2 cellular contexts compared by ENCODE assay signal in the genomic region with DNA sequence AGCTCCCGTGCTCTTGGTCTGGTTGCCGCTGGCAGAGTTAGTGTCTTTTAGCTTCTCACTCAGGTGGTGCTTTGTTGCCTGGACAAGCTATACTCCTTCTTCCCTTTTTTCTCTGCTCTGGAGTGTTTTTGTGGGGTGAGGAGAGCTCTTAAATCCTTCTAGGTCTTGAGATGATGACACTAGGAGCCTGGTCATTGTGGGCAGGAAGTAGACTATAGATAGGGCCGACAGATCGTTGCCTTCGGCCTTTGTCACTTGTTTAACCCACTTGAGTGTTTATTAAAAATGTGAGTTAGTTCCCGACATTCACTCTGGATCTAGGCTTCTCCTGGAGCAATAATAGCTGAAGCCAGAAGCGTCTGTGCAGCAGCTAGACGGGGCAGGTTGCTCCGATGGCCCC.
TF ChIP-seq lines count a peak whose summit lies in the region.

No MANE protein-coding gene starts in this region.

TF ChIP-seq in K562, 482 proteins besides CTCF, POLR2A, EP300 and RAD21 (continued from another document):
- TF ChIP-seq, protein P1, sequence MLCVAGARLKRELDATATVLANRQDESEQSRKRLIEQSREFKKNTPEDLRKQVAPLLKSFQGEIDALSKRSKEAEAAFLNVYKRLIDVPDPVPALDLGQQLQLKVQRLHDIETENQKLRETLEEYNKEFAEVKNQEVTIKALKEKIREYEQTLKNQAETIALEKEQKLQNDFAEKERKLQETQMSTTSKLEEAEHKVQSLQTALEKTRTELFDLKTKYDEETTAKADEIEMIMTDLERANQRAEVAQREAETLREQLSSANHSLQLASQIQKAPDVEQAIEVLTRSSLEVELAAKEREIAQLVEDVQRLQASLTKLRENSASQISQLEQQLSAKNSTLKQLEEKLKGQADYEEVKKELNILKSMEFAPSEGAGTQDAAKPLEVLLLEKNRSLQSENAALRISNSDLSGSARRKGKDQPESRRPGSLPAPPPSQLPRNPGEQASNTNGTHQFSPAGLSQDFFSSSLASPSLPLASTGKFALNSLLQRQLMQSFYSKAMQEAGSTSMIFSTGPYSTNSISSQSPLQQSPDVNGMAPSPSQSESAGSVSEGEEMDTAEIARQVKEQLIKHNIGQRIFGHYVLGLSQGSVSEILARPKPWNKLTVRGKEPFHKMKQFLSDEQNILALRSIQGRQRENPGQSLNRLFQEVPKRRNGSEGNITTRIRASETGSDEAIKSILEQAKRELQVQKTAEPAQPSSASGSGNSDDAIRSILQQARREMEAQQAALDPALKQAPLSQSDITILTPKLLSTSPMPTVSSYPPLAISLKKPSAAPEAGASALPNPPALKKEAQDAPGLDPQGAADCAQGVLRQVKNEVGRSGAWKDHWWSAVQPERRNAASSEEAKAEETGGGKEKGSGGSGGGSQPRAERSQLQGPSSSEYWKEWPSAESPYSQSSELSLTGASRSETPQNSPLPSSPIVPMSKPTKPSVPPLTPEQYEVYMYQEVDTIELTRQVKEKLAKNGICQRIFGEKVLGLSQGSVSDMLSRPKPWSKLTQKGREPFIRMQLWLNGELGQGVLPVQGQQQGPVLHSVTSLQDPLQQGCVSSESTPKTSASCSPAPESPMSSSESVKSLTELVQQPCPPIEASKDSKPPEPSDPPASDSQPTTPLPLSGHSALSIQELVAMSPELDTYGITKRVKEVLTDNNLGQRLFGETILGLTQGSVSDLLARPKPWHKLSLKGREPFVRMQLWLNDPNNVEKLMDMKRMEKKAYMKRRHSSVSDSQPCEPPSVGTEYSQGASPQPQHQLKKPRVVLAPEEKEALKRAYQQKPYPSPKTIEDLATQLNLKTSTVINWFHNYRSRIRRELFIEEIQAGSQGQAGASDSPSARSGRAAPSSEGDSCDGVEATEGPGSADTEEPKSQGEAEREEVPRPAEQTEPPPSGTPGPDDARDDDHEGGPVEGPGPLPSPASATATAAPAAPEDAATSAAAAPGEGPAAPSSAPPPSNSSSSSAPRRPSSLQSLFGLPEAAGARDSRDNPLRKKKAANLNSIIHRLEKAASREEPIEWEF (CRISPR knock-in tag; IDR thresholded peaks at IDR 0.05) = 0 out of 2 replicates have a peak, but pooled peaks have one; percentile 60
- TF ChIP-seq GABPA (tag; conservative IDR thresholded peaks at IDR 0.05; ENCODE audit: low read depth) (peak; percentile 78), FOSL1 (tag; conservative IDR thresholded peaks at IDR 0.05) (no peak), MAFG (tag; conservative IDR thresholded peaks at IDR 0.05) (peak; percentile 27), MEIS2 (IDR thresholded peaks at IDR 0.05; ENCODE audit: partially characterized antibody) (peak; percentile 47), NFE2 (IDR thresholded peaks at IDR 0.05; ENCODE audit: low read depth) (peak; percentile 76), ZNF695 (CRISPR knock-in tag; IDR thresholded peaks at IDR 0.05) (no peak), ETV1 (tag; conservative IDR thresholded peaks at IDR 0.05; ENCODE audit: low read depth) (peak; percentile 55), CREM (IDR thresholded peaks at IDR 0.05; ENCODE audit: low read depth) (no peak), BHLHE40 (IDR thresholded peaks at IDR 0.05; ENCODE audit: low read length) (no peak), NR2C2 (CRISPR knock-in tag; IDR thresholded peaks at IDR 0.05) (no peak), NR2C2 (tag; IDR thresholded peaks at IDR 0.05) (peak; percentile 36; the same call in 1 of the 2 replicates), ZNF589 (CRISPR knock-in tag; IDR thresholded peaks at IDR 0.05; ENCODE audit: low read depth) (0 out of 2 replicates have a peak, but pooled peaks have one; percentile 46), ELF1 (tag; IDR thresholded peaks at IDR 0.05) (peak; percentile 65)
- TF ChIP-seq, protein P2, sequence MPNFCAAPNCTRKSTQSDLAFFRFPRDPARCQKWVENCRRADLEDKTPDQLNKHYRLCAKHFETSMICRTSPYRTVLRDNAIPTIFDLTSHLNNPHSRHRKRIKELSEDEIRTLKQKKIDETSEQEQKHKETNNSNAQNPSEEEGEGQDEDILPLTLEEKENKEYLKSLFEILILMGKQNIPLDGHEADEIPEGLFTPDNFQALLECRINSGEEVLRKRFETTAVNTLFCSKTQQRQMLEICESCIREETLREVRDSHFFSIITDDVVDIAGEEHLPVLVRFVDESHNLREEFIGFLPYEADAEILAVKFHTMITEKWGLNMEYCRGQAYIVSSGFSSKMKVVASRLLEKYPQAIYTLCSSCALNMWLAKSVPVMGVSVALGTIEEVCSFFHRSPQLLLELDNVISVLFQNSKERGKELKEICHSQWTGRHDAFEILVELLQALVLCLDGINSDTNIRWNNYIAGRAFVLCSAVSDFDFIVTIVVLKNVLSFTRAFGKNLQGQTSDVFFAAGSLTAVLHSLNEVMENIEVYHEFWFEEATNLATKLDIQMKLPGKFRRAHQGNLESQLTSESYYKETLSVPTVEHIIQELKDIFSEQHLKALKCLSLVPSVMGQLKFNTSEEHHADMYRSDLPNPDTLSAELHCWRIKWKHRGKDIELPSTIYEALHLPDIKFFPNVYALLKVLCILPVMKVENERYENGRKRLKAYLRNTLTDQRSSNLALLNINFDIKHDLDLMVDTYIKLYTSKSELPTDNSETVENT (CRISPR knock-in tag; IDR thresholded peaks at IDR 0.05) = no peak

TF ChIP-seq in SK-N-SH, 30 proteins besides CTCF, POLR2A, EP300 and RAD21 (continued from another document):
- TF ChIP-seq USF2 (IDR thresholded peaks at IDR 0.05; ENCODE audit: borderline replicate concordance, low read depth, low read length) (no peak), SIN3A (IDR thresholded peaks at IDR 0.05; ENCODE audit: borderline replicate concordance, low read depth, low read length) (no peak), GABPA (IDR thresholded peaks at IDR 0.05; ENCODE audit: low read depth) (no peak), REST (IDR thresholded peaks at IDR 0.05; ENCODE audit: low read depth, low read length) (no peak), CHD2 (IDR thresholded peaks at IDR 0.05; ENCODE audit: low read length, partially characterized antibody) (no peak), FOSL2 (IDR thresholded peaks at IDR 0.05; ENCODE audit: borderline replicate concordance, low read depth) (no peak), NRF1 (IDR thresholded peaks at IDR 0.05; ENCODE audit: low read depth, low read length) (no peak), TEAD4 (IDR thresholded peaks at IDR 0.05; ENCODE audit: borderline replicate concordance, insufficient read depth) (no peak), FOXJ3 (CRISPR knock-in tag; IDR thresholded peaks at IDR 0.05) (no peak), MEF2A (IDR thresholded peaks at IDR 0.05; ENCODE audit: borderline replicate concordance, low read depth) (no peak), GATA2 (CRISPR knock-in tag; IDR thresholded peaks at IDR 0.05) (no peak), TCF12 (IDR thresholded peaks at IDR 0.05) (no peak), JUND (IDR thresholded peaks at IDR 0.05) (no peak)
- TF ChIP-seq, protein P3, sequence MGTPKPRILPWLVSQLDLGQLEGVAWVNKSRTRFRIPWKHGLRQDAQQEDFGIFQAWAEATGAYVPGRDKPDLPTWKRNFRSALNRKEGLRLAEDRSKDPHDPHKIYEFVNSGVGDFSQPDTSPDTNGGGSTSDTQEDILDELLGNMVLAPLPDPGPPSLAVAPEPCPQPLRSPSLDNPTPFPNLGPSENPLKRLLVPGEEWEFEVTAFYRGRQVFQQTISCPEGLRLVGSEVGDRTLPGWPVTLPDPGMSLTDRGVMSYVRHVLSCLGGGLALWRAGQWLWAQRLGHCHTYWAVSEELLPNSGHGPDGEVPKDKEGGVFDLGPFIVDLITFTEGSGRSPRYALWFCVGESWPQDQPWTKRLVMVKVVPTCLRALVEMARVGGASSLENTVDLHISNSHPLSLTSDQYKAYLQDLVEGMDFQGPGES (IDR thresholded peaks at IDR 0.05; ENCODE audit: low read depth, low read length) = no peak
- TF ChIP-seq, protein P4, sequence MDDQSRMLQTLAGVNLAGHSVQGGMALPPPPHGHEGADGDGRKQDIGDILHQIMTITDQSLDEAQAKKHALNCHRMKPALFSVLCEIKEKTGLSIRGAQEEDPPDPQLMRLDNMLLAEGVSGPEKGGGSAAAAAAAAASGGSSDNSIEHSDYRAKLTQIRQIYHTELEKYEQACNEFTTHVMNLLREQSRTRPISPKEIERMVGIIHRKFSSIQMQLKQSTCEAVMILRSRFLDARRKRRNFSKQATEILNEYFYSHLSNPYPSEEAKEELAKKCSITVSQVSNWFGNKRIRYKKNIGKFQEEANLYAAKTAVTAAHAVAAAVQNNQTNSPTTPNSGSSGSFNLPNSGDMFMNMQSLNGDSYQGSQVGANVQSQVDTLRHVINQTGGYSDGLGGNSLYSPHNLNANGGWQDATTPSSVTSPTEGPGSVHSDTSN (IDR thresholded peaks at IDR 0.05) = no peak
